In the genomic region with DNA sequence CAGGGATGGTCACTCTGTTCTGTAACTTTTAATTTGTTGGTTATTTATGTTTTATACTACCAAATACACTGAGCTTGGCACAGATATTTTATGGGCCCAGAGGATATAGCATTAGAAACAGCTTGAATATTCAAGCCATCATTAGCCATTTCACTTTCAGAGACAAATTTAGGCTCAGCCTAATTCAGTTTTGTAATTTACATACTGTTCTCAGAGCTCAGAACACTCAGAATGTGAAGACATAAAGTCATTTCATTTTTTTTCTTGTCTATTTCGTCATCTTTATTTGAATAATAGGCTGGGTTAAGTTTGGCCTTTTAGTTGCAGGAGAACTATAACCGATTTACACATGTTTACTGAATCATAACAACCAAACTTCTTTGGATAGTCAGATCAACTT, we compare ENCODE assay signal across 22 cellular contexts.
DNase-seq lines count a peak whose midpoint lies in the region; ATAC-seq lines count a peak whose summit lies in the region.
"Had no signal": no experiment of that assay in that cellular context is flagged by ENCODE, and none has a peak within 500 bp of the region (broad histone marks: within the 10 kb centered on the region; RNA-seq: fewer than 3 reads in every experiment).

No MANE protein-coding gene starts in this region.

- no peaks in the 10 kb centered on the region for H3K9me3 Mint-ChIP-seq in stimulated activated effector memory CD8-positive, alpha-beta T cell treated with anti-CD3 and anti-CD28 coated beads, Interleukin-12 subunit alpha, Interleukin-12 subunit beta, amount 100 ng/mL, for 72 hours
- H3K9me3 Mint-ChIP-seq: central memory CD8-positive, alpha-beta T cell; memory B cell; naive thymus-derived CD8-positive, alpha-beta T cell; T-cell had no signal

- no peaks in the 10 kb centered on the region for H3K36me3 Mint-ChIP-seq in stimulated activated effector memory CD8-positive, alpha-beta T cell treated with anti-CD3 and anti-CD28 coated beads, Interleukin-12 subunit alpha, Interleukin-12 subunit beta, amount 100 ng/mL, for 72 hours
- H3K36me3 Mint-ChIP-seq: memory B cell; naive thymus-derived CD8-positive, alpha-beta T cell; T-cell had no signal

- ATAC-seq in GM19351 (IDR thresholded peaks at IDR 0.05; ENCODE audit: unreplicated experiment) (peak; percentile 64), HG02610 (IDR thresholded peaks at IDR 0.05; ENCODE audit: unreplicated experiment) (peak; percentile 46), HG03095 (IDR thresholded peaks at IDR 0.05; ENCODE audit: unreplicated experiment) (peak; percentile 66)
- ATAC-seq in stimulated activated effector memory CD8-positive, alpha-beta T cell treated with anti-CD3 and anti-CD28 coated beads, Interleukin-12 subunit alpha, Interleukin-12 subunit beta, amount 100 ng/mL, for 72 hours, result no peak
- ATAC-seq: foreskin keratinocyte; naive thymus-derived CD8-positive, alpha-beta T cell; pancreas; T-cell had no signal

- no peaks in the 10 kb centered on the region for H3K4me1 Mint-ChIP-seq in stimulated activated effector memory CD8-positive, alpha-beta T cell treated with anti-CD3 and anti-CD28 coated beads, Interleukin-12 subunit alpha, Interleukin-12 subunit beta, amount 100 ng/mL, for 72 hours
- H3K4me1 Mint-ChIP-seq: central memory CD8-positive, alpha-beta T cell; T-cell had no signal

- no peak overlapping the region for H3K27ac Mint-ChIP-seq in stimulated activated effector memory CD8-positive, alpha-beta T cell treated with anti-CD3 and anti-CD28 coated beads, Interleukin-12 subunit alpha, Interleukin-12 subunit beta, amount 100 ng/mL, for 72 hours
- H3K27ac Mint-ChIP-seq: memory B cell; naive thymus-derived CD8-positive, alpha-beta T cell; T-cell had no signal

- DNase-seq in DMS153 (lab: John Stamatoyannopoulos, UW), result no peak
- DNase-seq in SHP77 (lab: John Stamatoyannopoulos, UW), result no peak
- DNase-seq in hypothalamus (lab: John Stamatoyannopoulos, UW), result no peak
- DNase-seq in stimulated activated effector memory CD8-positive, alpha-beta T cell treated with anti-CD3 and anti-CD28 coated beads, Interleukin-12 subunit alpha, Interleukin-12 subunit beta, amount 100 ng/mL, for 72 hours (ENCODE audit: low spot score in 2 of 2), result no peak
- DNase-seq: aorta; EL; foreskin keratinocyte; kidney glomerular epithelial cell; naive thymus-derived CD8-positive, alpha-beta T cell; NCI-H1436; NCI-H774; OCI-M1; pancreas; SHP77 treated with DMSO at 0.1 percent for 48 hours; stimulated activated naive CD4-positive, alpha-beta T cell treated with Interleukin-2 at 50 U/mL for 16 hours; T-cell; tibial artery had no signal

- no peak overlapping the region for H3K4me3 Mint-ChIP-seq in stimulated activated effector memory CD8-positive, alpha-beta T cell treated with anti-CD3 and anti-CD28 coated beads, Interleukin-12 subunit alpha, Interleukin-12 subunit beta, amount 100 ng/mL, for 72 hours
- H3K4me3 Mint-ChIP-seq: central memory CD8-positive, alpha-beta T cell; memory B cell; naive thymus-derived CD8-positive, alpha-beta T cell; T-cell had no signal
